ENCODE assay signal across 22 cellular contexts in the genomic region with DNA sequence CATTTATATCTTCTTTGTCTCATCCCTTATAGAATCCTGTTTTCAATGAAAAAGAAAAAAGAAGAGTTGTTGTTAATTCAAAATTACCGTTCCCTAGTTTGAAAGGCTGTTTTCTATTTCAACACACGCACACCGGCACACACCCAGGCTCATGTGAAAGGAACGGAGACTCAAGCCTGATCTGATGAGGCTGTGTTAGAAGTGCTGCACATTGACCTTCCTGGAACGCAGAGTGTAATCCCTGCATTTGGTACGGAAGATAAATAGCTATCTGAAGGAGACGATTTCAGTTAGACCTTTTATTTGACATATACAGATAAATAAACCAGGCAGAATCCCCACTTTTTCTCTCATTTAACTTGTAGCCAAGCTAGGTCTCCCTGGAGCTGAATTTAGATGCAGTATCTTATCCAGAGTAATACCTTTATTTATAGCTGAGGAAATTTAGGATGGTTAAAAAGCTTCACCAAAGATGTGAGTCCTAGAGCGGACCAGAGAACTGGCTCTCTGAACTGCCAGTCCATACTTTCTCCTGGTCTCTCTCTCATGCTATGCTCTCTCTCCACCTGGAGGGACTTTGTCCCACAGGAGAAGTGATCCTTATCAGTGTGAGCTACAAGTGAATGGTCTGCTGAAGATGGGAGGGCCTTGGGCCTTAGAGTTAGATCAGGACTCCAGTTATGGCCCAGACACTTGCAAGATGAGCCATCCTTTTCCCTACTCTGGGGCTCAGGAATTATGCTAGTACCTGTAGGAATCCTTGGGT.
"Had no signal": no experiment of that assay in that cellular context is flagged by ENCODE, and none has a peak within 500 bp of the region (broad histone marks: within the 10 kb centered on the region; RNA-seq: fewer than 3 reads in every experiment).

No MANE protein-coding gene starts in this region.

- H3K4me3 ChIP-seq: esophagus muscularis mucosa, gastroesophageal sphincter, neural progenitor cell, ovary, right atrium auricular region, suprapubic skin, thyroid gland, upper lobe of left lung, uterus had no signal

- H3K4me2 ChIP-seq: neural progenitor cell had no signal

- H3K9me3 ChIP-seq: esophagus muscularis mucosa, gastroesophageal sphincter, ovary, right atrium auricular region, suprapubic skin, thyroid gland, upper lobe of left lung, uterus had no signal

- DNase-seq: cortex of kidney; effector memory CD8-positive, alpha-beta T cell; foreskin fibroblast; kidney; left colon; mammary epithelial cell; natural killer cell; nucleus accumbens; ovary; stimulated activated CD4-positive, alpha-beta T cell treated with anti-CD3 and anti-CD28 coated beads, Interleukin-4, amount 100 ng/mL, for 1 hour; stimulated activated CD8-positive, alpha-beta memory T cell treated with anti-CD3 and anti-CD28 coated beads, Interleukin-4, amount 100 ng/mL, for 48 hours; stimulated activated naive CD8-positive, alpha-beta T cell treated with anti-CD3 and anti-CD28 coated beads, Interleukin-15, Interleukin-2, amounts not matched to agents 100 U/mL and 50 U/mL, for 24 hours; thyroid gland; upper lobe of left lung; uterus had no signal

- H2AFZ ChIP-seq: neural progenitor cell had no signal

- H3K27me3 ChIP-seq: esophagus muscularis mucosa, gastroesophageal sphincter, neural progenitor cell, ovary, right atrium auricular region, suprapubic skin, thyroid gland, upper lobe of left lung, uterus had no signal

- H3K36me3 ChIP-seq: esophagus muscularis mucosa, gastroesophageal sphincter, neural progenitor cell, ovary, right atrium auricular region, suprapubic skin, thyroid gland, upper lobe of left lung, uterus had no signal

- ATAC-seq: effector memory CD8-positive, alpha-beta T cell; gastroesophageal sphincter; left colon; natural killer cell; stimulated activated effector memory CD8-positive, alpha-beta T cell treated with anti-CD3 and anti-CD28 coated beads, Interleukin-12 subunit alpha, Interleukin-12 subunit beta, amount 100 ng/mL, for 72 hours; stimulated activated naive CD8-positive, alpha-beta T cell treated with anti-CD3 and anti-CD28 coated beads, Interleukin-15, Interleukin-2, amounts not matched to agents 100 U/mL and 50 U/mL, for 24 hours had no signal

- H3K9ac ChIP-seq: neural progenitor cell had no signal

- H3K4me1 ChIP-seq: gastroesophageal sphincter, neural progenitor cell, right atrium auricular region, suprapubic skin had no signal

- H3K27ac ChIP-seq: epithelial cell of prostate, esophagus muscularis mucosa, gastroesophageal sphincter, neural progenitor cell, ovary, right atrium auricular region, suprapubic skin, thyroid gland, upper lobe of left lung, uterus had no signal
